ENCODE assay signal across 20 cellular contexts in the genomic region with DNA sequence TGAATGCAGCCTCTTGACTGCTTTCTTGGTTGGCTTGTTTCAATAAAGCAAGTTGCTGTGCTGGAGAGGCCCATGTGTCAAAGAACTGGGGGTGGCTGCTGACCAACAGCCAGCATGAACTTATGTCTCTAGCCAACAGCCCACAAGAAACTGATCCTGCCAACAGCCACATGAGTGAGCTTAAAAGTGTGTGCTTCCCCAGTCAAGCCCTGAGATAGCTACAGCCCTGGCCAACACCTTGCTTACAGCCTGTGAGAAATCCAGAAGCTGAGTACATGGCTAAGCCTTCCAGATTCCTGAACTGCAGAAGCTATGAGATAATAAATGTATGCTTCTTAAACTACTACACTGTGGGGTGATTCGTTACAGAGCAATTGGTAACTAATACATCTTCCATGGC.
"Had no signal": no experiment of that assay in that cellular context is flagged by ENCODE, and none has a peak within 500 bp of the region (broad histone marks: within the 10 kb centered on the region; RNA-seq: fewer than 3 reads in every experiment).

No MANE protein-coding gene starts in this region.

- H3K36me3 Mint-ChIP-seq: activated naive CD8-positive, alpha-beta T cell treated with anti-CD3 and anti-CD28 coated beads for 36 hours; T-cell had no signal

- H3K27ac Mint-ChIP-seq: activated CD8-positive, alpha-beta T cell treated with anti-CD3 and anti-CD28 coated beads for 36 hours; activated naive CD8-positive, alpha-beta T cell treated with anti-CD3 and anti-CD28 coated beads for 36 hours; activated T-helper 17 cell treated with anti-CD3 and anti-CD28 coated beads, Interleukin-2, amount 50 U/mL, for 72 hours; naive thymus-derived CD4-positive, alpha-beta T cell; T-cell had no signal

- H3K36me3 ChIP-seq: thyroid gland had no signal

- H3K79me2 ChIP-seq: parathyroid adenoma had no signal

- H3K4me1 ChIP-seq: parathyroid adenoma had no signal

- H3K27ac ChIP-seq: parathyroid adenoma, thyroid gland had no signal

- H3K9me3 ChIP-seq: thyroid gland had no signal

- H3K4me1 Mint-ChIP-seq: activated naive CD8-positive, alpha-beta T cell treated with anti-CD3 and anti-CD28 coated beads for 36 hours; activated T-helper 17 cell treated with anti-CD3 and anti-CD28 coated beads, Interleukin-2, amount 50 U/mL, for 72 hours; T-cell had no signal

- H3K4me3 ChIP-seq: thyroid gland had no signal

- H2AFZ ChIP-seq: parathyroid adenoma had no signal

- ATAC-seq: activated CD8-positive, alpha-beta T cell treated with anti-CD3 and anti-CD28 coated beads for 36 hours; activated T-helper 17 cell treated with anti-CD3 and anti-CD28 coated beads, Interleukin-2, amount 50 U/mL, for 72 hours; esophagus mucosa; left cardiac atrium; naive thymus-derived CD4-positive, alpha-beta T cell; T-cell had no signal

- H3K4me3 Mint-ChIP-seq: activated CD8-positive, alpha-beta T cell treated with anti-CD3 and anti-CD28 coated beads for 36 hours; activated naive CD8-positive, alpha-beta T cell treated with anti-CD3 and anti-CD28 coated beads for 36 hours; activated T-helper 17 cell treated with anti-CD3 and anti-CD28 coated beads, Interleukin-2, amount 50 U/mL, for 72 hours; naive thymus-derived CD4-positive, alpha-beta T cell; T-cell had no signal

- DNase-seq: activated CD4-positive, alpha-beta T cell treated with anti-CD3 and anti-CD28 coated beads for 48 hours; activated CD4-positive, CD25-positive, alpha-beta regulatory T cell; activated CD8-positive, alpha-beta T cell treated with anti-CD3 and anti-CD28 coated beads for 36 hours; activated naive CD4-positive, alpha-beta T cell; activated naive CD8-positive, alpha-beta T cell treated with anti-CD3 and anti-CD28 coated beads for 36 hours; activated T-cell treated with anti-CD3 and anti-CD28 coated beads, Interleukin-2, amount 50 U/mL, for 1 hour; amygdala; cortex of kidney; effector CD8-positive, alpha-beta T cell; left cardiac atrium; mesenchymal stem cell; naive thymus-derived CD4-positive, alpha-beta T cell; stimulated activated CD4-positive, alpha-beta T cell treated with anti-CD3 and anti-CD28 coated beads, Interleukin-12 subunit alpha, Interleukin-12 subunit beta, amount 100 ng/mL, for 4 hours; stimulated activated CD4-positive, alpha-beta T cell treated with anti-CD3 and anti-CD28 coated beads, Interleukin-1b, Interleukin-23, amount 100 ng/mL, for 48 hours; stimulated activated naive CD4-positive, alpha-beta T cell treated with Interleukin-2 at 50 U/mL for 16 hours; T-cell; thyroid gland had no signal

- H3K9ac ChIP-seq: parathyroid adenoma had no signal

- H3K27me3 ChIP-seq: thyroid gland had no signal
